In the genomic region with DNA sequence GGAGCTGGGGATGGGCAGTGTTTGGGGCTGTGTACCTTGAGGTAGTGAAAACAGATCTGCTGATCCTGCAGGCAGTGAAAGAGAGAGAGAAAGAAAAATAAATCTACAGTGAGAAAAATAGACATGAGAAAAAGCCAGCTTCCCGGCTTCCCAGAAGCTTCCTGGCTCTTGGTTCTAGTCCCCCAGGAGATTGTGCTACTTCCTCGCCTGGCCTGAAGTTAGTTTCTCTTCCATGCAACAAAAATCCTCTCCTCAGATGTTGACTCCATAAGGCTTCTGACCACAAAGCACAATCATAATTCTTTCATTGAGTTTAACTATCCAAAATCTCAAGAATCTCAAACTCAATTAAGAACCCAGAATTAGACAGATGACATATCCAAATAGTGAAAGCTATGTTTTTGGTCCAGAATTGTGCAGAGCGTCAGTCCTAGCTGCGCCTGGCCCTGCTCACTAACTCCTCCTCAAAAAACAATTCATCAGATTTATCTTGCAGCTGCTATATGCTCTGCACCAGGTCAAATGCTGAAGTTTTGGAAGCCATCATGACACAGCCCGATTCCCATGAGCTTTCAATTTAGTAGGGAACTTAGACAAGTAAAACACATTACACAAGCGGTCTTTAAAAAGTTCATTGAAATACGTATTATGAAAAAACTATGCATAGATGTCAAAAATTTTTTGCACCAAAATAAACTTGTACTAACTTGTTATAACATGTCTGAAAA, we compare ENCODE assay signal across 11 cellular contexts. TPM values are rescaled to one million over a fixed set of nuclear protein-coding genes. Genes with fewer than 3 reads are reported as not detected.
DNase-seq lines count a peak whose midpoint lies in the region; ATAC-seq and TF ChIP-seq lines count a peak whose summit lies in the region.
"Had no signal": no experiment of that assay in that cellular context is flagged by ENCODE, and none has a peak within 500 bp of the region (broad histone marks: within the 10 kb centered on the region; RNA-seq: fewer than 3 reads in every experiment).

No MANE protein-coding gene starts in this region.

- no peak overlapping the region for H3K9ac ChIP-seq in SK-N-SH
- no peak overlapping the region for H3K9ac ChIP-seq in stomach smooth muscle (ENCODE audit: low read length in 2 of 2)

- H3K79me2 ChIP-seq in SK-N-SH (ENCODE audit: insufficient read depth): no peaks in the 10 kb centered on the region
- no peaks in the 10 kb centered on the region for H3K79me2 ChIP-seq in PC-9 (ENCODE audit: low read depth)

- H3K27ac ChIP-seq in SK-N-SH (ENCODE audit: low read depth in 2 of 2, low read length in 1 of 2): no peak overlapping the region
- peak overlapping the region; percentile 37 for H3K27ac ChIP-seq in caudate nucleus (ENCODE audit: low read depth, low read length)
- H3K27ac ChIP-seq in left lung: no peak overlapping the region
- H3K27ac ChIP-seq in stomach smooth muscle (ENCODE audit: low read length): peak overlapping the region; percentile 68
- H3K27ac ChIP-seq in PC-9: no peak overlapping the region
- H3K27ac ChIP-seq: 22Rv1 had no signal

- no peak for TF ChIP-seq EP300 in SK-N-SH (IDR thresholded peaks at IDR 0.05; ENCODE audit: borderline replicate concordance in 1 of 2, low read depth in 1 of 2, low read length in 1 of 2)

- peaks cover 4% of the 10 kb centered on the region in 2 experiments; a peak in 1 of 4 replicates for H3K4me1 ChIP-seq in SK-N-SH (ENCODE audit: control insufficient read depth in 1 of 2, insufficient read depth in 2 of 2, low read depth in 1 of 2, low read length in 1 of 2)
- peaks cover 0 to 13% of the 10 kb centered on the region in 2 donors for H3K4me1 ChIP-seq in left lung
- peaks cover 10% of the 10 kb centered on the region for H3K4me1 ChIP-seq in stomach smooth muscle (ENCODE audit: control insufficient read depth, insufficient read depth, low read length)
- H3K4me1 ChIP-seq in PC-9 (replicated peaks; ENCODE audit: insufficient read depth): no peaks in the 10 kb centered on the region

- H3K9me2 ChIP-seq in SK-N-SH (no peaks in the 10 kb centered on the region), PC-9 (ENCODE audit: insufficient read depth) (no peaks in the 10 kb centered on the region)

- H3K27me3 ChIP-seq in SK-N-SH (ENCODE audit: insufficient read depth): no peaks in the 10 kb centered on the region
- H3K27me3 ChIP-seq in left lung: peaks cover 0 to 8% of the 10 kb centered on the region in 2 donors
- no peaks in the 10 kb centered on the region for H3K27me3 ChIP-seq in stomach smooth muscle (ENCODE audit: control insufficient read depth in 1 of 2, insufficient read depth in 2 of 2, low read length in 2 of 2)
- H3K27me3 ChIP-seq in PC-9 (ENCODE audit: insufficient read depth, low read depth): no peaks in the 10 kb centered on the region

- peak; percentile 47; the same call in 1 of the 3 replicates for ATAC-seq in SK-N-SH treated with all-trans-retinoic acid at 6 μM for 48 hours
- peak; percentile 26 for ATAC-seq in left lung
- ATAC-seq in GM21737 (IDR thresholded peaks at IDR 0.05; ENCODE audit: unreplicated experiment): no peak

- H3K36me3 ChIP-seq in SK-N-SH (replicated peaks in 1 of 2; ENCODE audit: control insufficient read depth in 1 of 2, insufficient read depth in 2 of 2, low read length in 1 of 2) (no peaks in the 10 kb centered on the region), left lung (no peaks in the 10 kb centered on the region), stomach smooth muscle (ENCODE audit: control insufficient read depth in 2 of 2, insufficient read depth in 2 of 2, low read length in 2 of 2) (no peaks in the 10 kb centered on the region), PC-9 (ENCODE audit: low read depth) (no peaks in the 10 kb centered on the region)

- DNase-seq in SK-N-SH (no peak), caudate nucleus (lab: John Stamatoyannopoulos, UW) (no peak), left lung (no peak), PC-9 (no peak), NCI-H2227 (lab: John Stamatoyannopoulos, UW; ENCODE audit: unreplicated experiment) (no peak)
- DNase-seq: DMS53; stimulated activated CD4-positive, alpha-beta T cell treated with anti-CD3 and anti-CD28 coated beads, Interleukin-1b, Interleukin-23, amount 100 ng/mL, for 48 hours had no signal

- H3K9me3 ChIP-seq in SK-N-SH: 0 out of 2 replicates have a peak, but pooled peaks cover 3% of the 10 kb centered on the region
- no peaks in the 10 kb centered on the region for H3K9me3 ChIP-seq in left lung
- H3K9me3 ChIP-seq in stomach smooth muscle (ENCODE audit: control insufficient read depth in 2 of 2, low read length in 2 of 2): no peaks in the 10 kb centered on the region
- H3K9me3 ChIP-seq in PC-9 (ENCODE audit: insufficient read depth, low read depth): no peaks in the 10 kb centered on the region

- TF ChIP-seq CTCF in SK-N-SH (IDR thresholded peaks at IDR 0.05) (no peak), left lung (IDR thresholded peaks at IDR 0.05) (no peak), PC-9 (conservative IDR thresholded peaks at IDR 0.05) (no peak)

- H3F3A ChIP-seq in SK-N-SH (replicated peaks; ENCODE audit: insufficient read depth) (peaks cover 4% of the 10 kb centered on the region), PC-9 (ENCODE audit: insufficient read depth, low read depth) (no peaks in the 10 kb centered on the region)

- H2AFZ ChIP-seq in SK-N-SH (ENCODE audit: low read depth) (no peak overlapping the region), PC-9 (no peak overlapping the region)

- CTCF ChIA-PET in SK-N-SH (lab: Yijun Ruan, JAX) (interaction anchor here (0.9 to 1.7 kb wide), 4 partner anchors 27 to 175 kb away, joined by 3 to 4 read pairs (median 3); no protein-coding TSS in a partner anchor), PC-9 (lab: Charles Lee) (no interaction called here)

- intact Hi-C loops in left lung (cut with DNase I) (no loop called here), PC-9 (cut with micrococcal nuclease; ENCODE audit: unreplicated experiment) (no loop called here)

- BruUV-seq in PC-9 (replicated peaks; lab: Mats Ljungman, UMichigan): no TSS peak

- H3K4me3 ChIP-seq in SK-N-SH (ENCODE audit: low read depth in 2 of 2, low read length in 1 of 2) (no peak overlapping the region), left lung (no peak overlapping the region), stomach smooth muscle (ENCODE audit: low read length in 2 of 2) (peak overlapping the region in 1 of 2 donors; percentile 77), PC-9 (no peak overlapping the region)

- H4K20me1 ChIP-seq in SK-N-SH (ENCODE audit: insufficient read depth) (no peaks in the 10 kb centered on the region), PC-9 (ENCODE audit: insufficient read depth) (no peaks in the 10 kb centered on the region)

- TF ChIP-seq RAD21 in SK-N-SH (IDR thresholded peaks at IDR 0.05; ENCODE audit: low read length): no peak

- WGBS in SK-N-SH (ENCODE audit: low lambda C conversion rate): 88% methylated on average over 7 of the region's 7 CpGs

- H3K4me2 ChIP-seq in SK-N-SH: no peak overlapping the region
- no peak overlapping the region for H3K4me2 ChIP-seq in PC-9

- POLR2A ChIA-PET in SK-N-SH (lab: Yijun Ruan, JAX) (interaction anchor here (1.5 to 1.6 kb wide), 2 partner anchors 19 to 21 kb away, joined by 3 to 4 read pairs; no protein-coding TSS in a partner anchor), PC-9 (lab: Charles Lee; ENCODE audit: unreplicated experiment) (no interaction called here)

TF ChIP-seq in SK-N-SH treated with all-trans-retinoic acid at 6 μM for 48 hours, 23 proteins besides CTCF, POLR2A, EP300 and RAD21 (continues in another document):
- TF ChIP-seq, protein P1, sequence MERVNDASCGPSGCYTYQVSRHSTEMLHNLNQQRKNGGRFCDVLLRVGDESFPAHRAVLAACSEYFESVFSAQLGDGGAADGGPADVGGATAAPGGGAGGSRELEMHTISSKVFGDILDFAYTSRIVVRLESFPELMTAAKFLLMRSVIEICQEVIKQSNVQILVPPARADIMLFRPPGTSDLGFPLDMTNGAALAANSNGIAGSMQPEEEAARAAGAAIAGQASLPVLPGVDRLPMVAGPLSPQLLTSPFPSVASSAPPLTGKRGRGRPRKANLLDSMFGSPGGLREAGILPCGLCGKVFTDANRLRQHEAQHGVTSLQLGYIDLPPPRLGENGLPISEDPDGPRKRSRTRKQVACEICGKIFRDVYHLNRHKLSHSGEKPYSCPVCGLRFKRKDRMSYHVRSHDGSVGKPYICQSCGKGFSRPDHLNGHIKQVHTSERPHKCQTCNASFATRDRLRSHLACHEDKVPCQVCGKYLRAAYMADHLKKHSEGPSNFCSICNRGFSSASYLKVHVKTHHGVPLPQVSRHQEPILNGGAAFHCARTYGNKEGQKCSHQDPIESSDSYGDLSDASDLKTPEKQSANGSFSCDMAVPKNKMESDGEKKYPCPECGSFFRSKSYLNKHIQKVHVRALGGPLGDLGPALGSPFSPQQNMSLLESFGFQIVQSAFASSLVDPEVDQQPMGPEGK (CRISPR knock-in tag; IDR thresholded peaks at IDR 0.05; ENCODE audit: borderline replicate concordance): no peak
- no peak for TF ChIP-seq ZNF565 (CRISPR knock-in tag; conservative IDR thresholded peaks at IDR 0.05; ENCODE audit: low read depth)

TF ChIP-seq in SK-N-SH, 30 proteins besides CTCF, POLR2A, EP300 and RAD21:
- TF ChIP-seq MXI1 (IDR thresholded peaks at IDR 0.05; ENCODE audit: low read depth, low read length): no peak
TF ChIP-seq in SK-N-SH: peak in this region for 0.

RNA-seq across cellular contexts. Expression of gene NAB1, which starts 20.1 kb away (rescaled TPM):
- polyA plus RNA-seq in SK-N-SH (2012; rRNA removed): 9.7 and 13.4 TPM in 2 replicates
- 10.7 and 10.8 TPM in 2 replicates for polyA plus RNA-seq in SK-N-SH (2012; cell fraction: cytosol; rRNA removed)
- polyA plus RNA-seq in SK-N-SH (2012; cell fraction: nucleus; rRNA removed): 20.6 and 30.1 TPM in 2 replicates
- 10 to 100 TPM; 28.4 to 32.9 TPM for total RNA-seq in left lung
- 17.0 and 22.9 TPM in 2 replicates for total RNA-seq in PC-9 (2021)

Comparison
In these comparisons a context has a peak if more than half of its experiments do, and no peak if none do; other contexts are left out.
1. H3K27ac ChIP-seq: peak in caudate nucleus (single experiment) and stomach smooth muscle (single experiment); none in SK-N-SH (0 of 2), left lung (0 of 2) and PC-9 (single experiment).